Comparison of ENCODE assay signal across 21 cellular contexts in the genomic region with DNA sequence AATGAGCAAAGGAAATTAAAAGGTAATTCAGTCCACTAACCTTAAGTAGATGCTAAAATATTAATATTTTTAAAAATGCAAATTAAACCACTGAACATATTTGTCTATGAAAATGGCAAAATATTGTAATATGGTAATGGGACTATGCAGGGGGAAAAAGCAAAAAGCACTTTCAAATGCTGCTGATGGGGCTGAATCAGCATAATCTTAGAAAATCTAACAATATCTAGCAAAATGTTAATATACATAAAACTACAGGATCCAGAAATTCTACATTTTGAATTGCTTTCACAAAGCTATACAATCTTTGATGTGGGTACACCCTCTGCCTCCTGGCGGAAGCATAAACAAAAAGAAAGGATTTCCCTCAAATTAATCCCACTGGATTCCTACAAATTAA.
DNase-seq lines count a peak whose midpoint lies in the region; ATAC-seq, FAIRE-seq and TF ChIP-seq lines count a peak whose summit lies in the region.
"Had no signal": no experiment of that assay in that cellular context is flagged by ENCODE, and none has a peak within 500 bp of the region (broad histone marks: within the 10 kb centered on the region; RNA-seq: fewer than 3 reads in every experiment).

No MANE protein-coding gene starts in this region.

- H3K9ac ChIP-seq in IMR-90 (ENCODE audit: low read depth, low read length) (no peak overlapping the region), adipocyte (ENCODE audit: low read length) (no peak overlapping the region)

- H3K36me3 Mint-ChIP-seq in activated naive CD8-positive, alpha-beta T cell: peaks cover 20% of the 10 kb centered on the region
- H3K36me3 Mint-ChIP-seq in activated naive CD8-positive, alpha-beta T cell treated with anti-CD3 and anti-CD28 coated beads, Interleukin-2, amount 50 U/mL, for 24 hours (ENCODE audit: low read depth): peaks cover 54% of the 10 kb centered on the region

- H3K4me3 ChIP-seq in A549: no peak overlapping the region
- H3K4me3 ChIP-seq in IMR-90 (ENCODE audit: insufficient read depth, low read depth, low read length): no peak overlapping the region
- H3K4me3 ChIP-seq in adipocyte (ENCODE audit: low read length): no peak overlapping the region
- H3K4me3 ChIP-seq: GM12878, HAP-1 had no signal

- no peak overlapping the region for H2AK9ac ChIP-seq in IMR-90 (replicated peaks; ENCODE audit: low read depth, low read length, poor library complexity)

- no peak for TF ChIP-seq EP300 in A549 (IDR thresholded peaks at IDR 0.05)

- POLR2A ChIA-PET in A549 (lab: Yijun Ruan, JAX): no interaction called here
- POLR2A ChIA-PET in IMR-90 (lab: Charles Lee; ENCODE audit: unreplicated experiment): no interaction called here

- H3K36me3 ChIP-seq in IMR-90 (ENCODE audit: control insufficient read depth, insufficient read depth, low read length) (peaks cover 9% of the 10 kb centered on the region), adipocyte (ENCODE audit: control insufficient read depth, insufficient read depth, low read length, severe bottlenecking) (peaks cover 39% of the 10 kb centered on the region)

- TF ChIP-seq RAD21 in A549 (conservative IDR thresholded peaks at IDR 0.05 in 1 of 2, IDR thresholded peaks at IDR 0.05 in 1 of 2): no peak
- TF ChIP-seq RAD21 in IMR-90 (IDR thresholded peaks at IDR 0.05; ENCODE audit: low read length): no peak

- no peak overlapping the region for H4K5ac ChIP-seq in IMR-90 (ENCODE audit: low read depth, low read length)

- peaks cover 6% of the 10 kb centered on the region; the same call in 1 of the 3 replicates for H3K4me1 ChIP-seq in A549
- no peaks in the 10 kb centered on the region; the same call in 1 of the 2 replicates for H3K4me1 ChIP-seq in IMR-90 (ENCODE audit: control insufficient read depth, insufficient read depth, low read length)
- H3K4me1 ChIP-seq in adipocyte (ENCODE audit: control insufficient read depth, insufficient read depth, low read length): no peaks in the 10 kb centered on the region
- H3K4me1 ChIP-seq: HAP-1 had no signal

- no peak for FAIRE-seq in A549 (lab: Jason Lieb, UNC)
- FAIRE-seq: D721Med, GM12878, H54 had no signal

- no peak overlapping the region for H3K4me2 ChIP-seq in A549
- no peak overlapping the region for H3K4me2 ChIP-seq in IMR-90 (ENCODE audit: low read depth, low read length)

- no peaks in the 10 kb centered on the region; a peak in 1 of 4 replicates for H3K79me1 ChIP-seq in IMR-90 (ENCODE audit: low read depth in 1 of 2, low read length in 2 of 2)

- peak overlapping the region; percentile 30 for H3K27ac Mint-ChIP-seq in activated naive CD8-positive, alpha-beta T cell
- H3K27ac Mint-ChIP-seq in activated naive CD8-positive, alpha-beta T cell treated with anti-CD3 and anti-CD28 coated beads, Interleukin-2, amount 50 U/mL, for 24 hours: no peak overlapping the region
- H3K27ac Mint-ChIP-seq: HFFc6 had no signal

- H3K23ac ChIP-seq in IMR-90 (ENCODE audit: low read depth, low read length): no peak overlapping the region

- H2BK20ac ChIP-seq in IMR-90 (ENCODE audit: low read depth, low read length): no peak overlapping the region

- no peaks in the 10 kb centered on the region for H4K20me1 ChIP-seq in IMR-90 (ENCODE audit: insufficient read depth, low read length)

- H3K27me3 ChIP-seq in IMR-90 (ENCODE audit: control insufficient read depth, insufficient read depth, low read length) (no peaks in the 10 kb centered on the region), adipocyte (replicated peaks; ENCODE audit: control insufficient read depth, insufficient read depth, low read length) (no peaks in the 10 kb centered on the region)

- no peak overlapping the region for H2BK15ac ChIP-seq in IMR-90 (ENCODE audit: low read depth, low read length)

- no peak overlapping the region for H2BK120ac ChIP-seq in IMR-90 (ENCODE audit: low read depth, low read length)

- no peak overlapping the region for H4K8ac ChIP-seq in IMR-90 (ENCODE audit: low read depth in 2 of 2, low read length in 2 of 2)

- no peak for ATAC-seq in activated naive CD8-positive, alpha-beta T cell treated with anti-CD3 and anti-CD28 coated beads, Interleukin-2, amount 50 U/mL, for 24 hours
- ATAC-seq in A549 (no peak), IMR-90 (ENCODE audit: low read depth) (no peak), left ventricle myocardium superior (no peak), GM18517 (IDR thresholded peaks at IDR 0.05; ENCODE audit: unreplicated experiment) (no peak)
- ATAC-seq: GM12878 had no signal

- no peak overlapping the region for H3K4me3 Mint-ChIP-seq in activated naive CD8-positive, alpha-beta T cell
- H3K4me3 Mint-ChIP-seq in activated naive CD8-positive, alpha-beta T cell treated with anti-CD3 and anti-CD28 coated beads, Interleukin-2, amount 50 U/mL, for 24 hours: no peak overlapping the region
- H3K4me3 Mint-ChIP-seq: CD4-positive, alpha-beta memory T cell; HFFc6 had no signal

- intact Hi-C loops in IMR-90 (cut with micrococcal nuclease): no loop called here
- intact Hi-C loops in left ventricle myocardium superior (cut with micrococcal nuclease): no loop called here

- H3K9me3 Mint-ChIP-seq in activated naive CD8-positive, alpha-beta T cell (ENCODE audit: low read depth): no peaks in the 10 kb centered on the region
- H3K9me3 Mint-ChIP-seq in activated naive CD8-positive, alpha-beta T cell treated with anti-CD3 and anti-CD28 coated beads, Interleukin-2, amount 50 U/mL, for 24 hours: no peaks in the 10 kb centered on the region
- H3K9me3 Mint-ChIP-seq: CD4-positive, alpha-beta memory T cell; HFFc6 had no signal

- H3K14ac ChIP-seq in IMR-90 (replicated peaks; ENCODE audit: low read depth, low read length): no peak overlapping the region

- CTCF ChIA-PET in A549 (lab: Yijun Ruan, JAX) (interaction anchor here (1.2 kb wide), 1 partner anchor 10 kb away, joined by 3 read pairs; no protein-coding TSS in a partner anchor), IMR-90 (lab: Yijun Ruan, JAX) (no interaction called here)

- no peak overlapping the region for H3K4ac ChIP-seq in IMR-90 (ENCODE audit: low read depth, low read length)

- H2AFZ ChIP-seq in IMR-90 (replicated peaks; ENCODE audit: low read length, poor library complexity): no peak overlapping the region

- DNase-seq in activated naive CD8-positive, alpha-beta T cell treated with anti-CD3 and anti-CD28 coated beads, Interleukin-2, amount 50 U/mL, for 24 hours: no peak
- DNase-seq in A549 (ENCODE audit: low read depth in 1 of 2, low spot score in 1 of 2) (no peak), IMR-90 (no peak), adipocyte (ENCODE audit: low read depth) (peak; percentile 32), left ventricle myocardium superior (no peak)
- DNase-seq in stimulated activated CD4-positive, alpha-beta T cell treated with anti-CD3 and anti-CD28 coated beads, Interleukin-4, amount 100 ng/mL, for 1 hour: no peak
- DNase-seq: C1 segment of cervical spinal cord; CD4-positive, alpha-beta memory T cell; DMS 273 treated with DMSO at 0.1 percent for 48 hours; DMS79; EL; GDM1; GOT3; HFFc6 had no signal

- dilution Hi-C loops in IMR-90 (cut with HindIII; ENCODE audit: low sequenced_read_pairs, unreplicated experiment): no loop called here

- in situ Hi-C loops in IMR-90 (cut with MboI; ENCODE audit: low sequenced_read_pairs): no loop called here

- no peaks in the 10 kb centered on the region for H3K27me3 Mint-ChIP-seq in activated naive CD8-positive, alpha-beta T cell
- H3K27me3 Mint-ChIP-seq in activated naive CD8-positive, alpha-beta T cell treated with anti-CD3 and anti-CD28 coated beads, Interleukin-2, amount 50 U/mL, for 24 hours: no peaks in the 10 kb centered on the region
- H3K27me3 Mint-ChIP-seq: CD4-positive, alpha-beta memory T cell had no signal

- no peaks in the 10 kb centered on the region; the same call in 1 of the 2 replicates for H3K9me1 ChIP-seq in IMR-90 (ENCODE audit: insufficient read depth, low read length)

- H2BK5ac ChIP-seq in IMR-90 (ENCODE audit: low read depth, low read length, poor library complexity, severe bottlenecking): no peak overlapping the region

- H3K4me1 Mint-ChIP-seq in activated naive CD8-positive, alpha-beta T cell (ENCODE audit: low read depth): peaks cover 7% of the 10 kb centered on the region
- peaks cover 7% of the 10 kb centered on the region for H3K4me1 Mint-ChIP-seq in activated naive CD8-positive, alpha-beta T cell treated with anti-CD3 and anti-CD28 coated beads, Interleukin-2, amount 50 U/mL, for 24 hours

- TF ChIP-seq CTCF in A549 (IDR thresholded peaks at IDR 0.05): no peak
- TF ChIP-seq CTCF in IMR-90 (conservative IDR thresholded peaks at IDR 0.05; ENCODE audit: low read depth, low read length): no peak

- no TSS peak for BruUV-seq in IMR-90 (replicated peaks; lab: Mats Ljungman, UMichigan)

- H3K56ac ChIP-seq in IMR-90 (ENCODE audit: extremely low read depth, insufficient read depth, low read length): no peak overlapping the region

- TF ChIP-seq POLR2A in A549 (IDR thresholded peaks at IDR 0.05; ENCODE audit: low read length) (no peak), IMR-90 (IDR thresholded peaks at IDR 0.05; ENCODE audit: low read depth, low read length) (no peak)

- WGBS in A549 (ENCODE audit: missing lambda C conversion rate): 87% methylated on average over 1 of the region's 1 CpG
- WGBS in IMR-90 (ENCODE audit: extremely low coverage in 2 of 2, insufficient read length in 1 of 2), 2 experiments: no CpG with 5 or more reads among the region's 1 CpG

- H3K9me3 ChIP-seq in A549 (no peaks in the 10 kb centered on the region), IMR-90 (ENCODE audit: control insufficient read depth, insufficient read depth, low read length) (no peaks in the 10 kb centered on the region), adipocyte (ENCODE audit: control insufficient read depth, low read length) (no peaks in the 10 kb centered on the region)
- H3K9me3 ChIP-seq: HAP-1 had no signal

- H3K27ac ChIP-seq in A549 (no peak overlapping the region), IMR-90 (ENCODE audit: insufficient read depth, low read length) (no peak overlapping the region)
- H3K27ac ChIP-seq: 22Rv1 had no signal

- H4K91ac ChIP-seq in IMR-90 (ENCODE audit: insufficient read depth, low read depth, low read length): no peak overlapping the region

- no peak overlapping the region for H3K18ac ChIP-seq in IMR-90 (ENCODE audit: low read depth, low read length)

- H2AK5ac ChIP-seq in IMR-90 (ENCODE audit: low read depth, low read length): no peak overlapping the region

TF ChIP-seq in A549, 52 proteins besides CTCF, POLR2A, EP300 and RAD21:
- TF ChIP-seq HEYL (CRISPR knock-in tag; IDR thresholded peaks at IDR 0.05) (no peak), RFX5 (IDR thresholded peaks at IDR 0.05) (no peak), MAFK (IDR thresholded peaks at IDR 0.05; ENCODE audit: partially characterized antibody) (peak; percentile 63)

TF ChIP-seq in IMR-90, 13 proteins besides CTCF, POLR2A, EP300 and RAD21:
- TF ChIP-seq MAFK (IDR thresholded peaks at IDR 0.05; ENCODE audit: low read depth, low read length): peak; percentile 44; the same call in 1 of the 2 replicates
- no peak for TF ChIP-seq RFX5 (IDR thresholded peaks at IDR 0.05; ENCODE audit: low read depth, low read length)
